ENCODE assay signal across 7 cellular contexts in the genomic region with DNA sequence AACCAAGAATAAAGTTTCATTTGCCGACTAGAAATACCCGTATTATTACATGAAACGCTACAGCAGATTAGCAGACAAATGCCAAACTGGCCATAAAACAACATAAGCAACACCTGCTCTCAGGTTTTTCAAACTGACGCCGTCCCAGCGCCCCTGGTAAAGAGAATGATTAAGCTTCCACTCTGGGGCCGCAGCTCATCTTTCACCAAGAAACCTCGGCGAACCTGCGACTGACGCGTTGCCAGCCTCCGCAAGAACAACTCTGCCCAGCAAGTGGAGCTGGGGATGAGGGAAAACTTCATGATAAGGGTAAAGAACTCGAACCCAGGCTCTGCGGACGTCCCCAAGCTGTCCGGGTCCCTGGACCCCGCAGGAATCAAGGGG. TPM values are rescaled to one million over a fixed set of nuclear protein-coding genes. Genes with fewer than 3 reads are reported as not detected.
DNase-seq lines count a peak whose midpoint lies in the region; ATAC-seq, FAIRE-seq and TF ChIP-seq lines count a peak whose summit lies in the region.

No MANE protein-coding gene starts in this region.

- TF ChIP-seq CTCF in HFFc6 (IDR thresholded peaks at IDR 0.05) (no peak), bronchial epithelial cell (IDR thresholded peaks at IDR 0.05; ENCODE audit: insufficient read depth, low read length, severe bottlenecking) (no peak), lower lobe of right lung (IDR thresholded peaks at IDR 0.05) (no peak), upper lobe of left lung (IDR thresholded peaks at IDR 0.05) (no peak)

- H3K36me3 ChIP-seq in bronchial epithelial cell (ENCODE audit: control insufficient read depth, insufficient read depth, low read length) (no peaks in the 10 kb centered on the region), lower lobe of right lung (peaks cover 12% of the 10 kb centered on the region), upper lobe of left lung (peaks cover 0 to 6% (median 2%) of the 10 kb centered on the region in 4 donors)

- H3K27ac ChIP-seq in lower lobe of right lung (peak overlapping the region; percentile 97), upper lobe of left lung (peak overlapping the region; percentile 89 to 94 (median 91))

- H3K9me3 ChIP-seq in lower lobe of right lung: no peaks in the 10 kb centered on the region
- no peaks in the 10 kb centered on the region for H3K9me3 ChIP-seq in upper lobe of left lung

- no peak for TF ChIP-seq EP300 in upper lobe of left lung (IDR thresholded peaks at IDR 0.05)

- peaks cover 32% of the 10 kb centered on the region for H3K4me1 Mint-ChIP-seq in HFFc6 (ENCODE audit: low read depth)

- intact Hi-C loops in lower lobe of right lung (cut with DNase I): no loop called here

- peak overlapping the region; percentile 99 for H3K27ac Mint-ChIP-seq in HFFc6

- no peaks in the 10 kb centered on the region for H3K36me3 Mint-ChIP-seq in HFFc6 (ENCODE audit: low read depth)

- 0 to 1% methylated on average over 17 to 18 of the region's 18 CpGs for WGBS in upper lobe of left lung, 2 donors

- no peaks in the 10 kb centered on the region for H3K27me3 ChIP-seq in bronchial epithelial cell (ENCODE audit: control insufficient read depth, insufficient read depth, low read length)
- no peaks in the 10 kb centered on the region for H3K27me3 ChIP-seq in lower lobe of right lung (ENCODE audit: low read depth)
- H3K27me3 ChIP-seq in upper lobe of left lung: no peaks in the 10 kb centered on the region

- no peaks in the 10 kb centered on the region for H3K9me3 Mint-ChIP-seq in HFFc6

- no peak for FAIRE-seq in bronchial epithelial cell (lab: Jason Lieb, UNC)

- peaks cover 18% of the 10 kb centered on the region for H3K4me1 ChIP-seq in lower lobe of right lung
- H3K4me1 ChIP-seq in upper lobe of left lung: peaks cover 15 to 26% (median 19%) of the 10 kb centered on the region in 4 donors

- DNase-seq in HFFc6: no peak
- DNase-seq in NCI-H510A treated with DMSO at 0.1 percent for 48 hours (lab: John Stamatoyannopoulos, UW): peak; percentile 69
- peak; percentile 42 for DNase-seq in bronchial epithelial cell (ENCODE audit: low read depth)
- peak; percentile 56 for DNase-seq in lower lobe of right lung
- DNase-seq in upper lobe of left lung: no peak
- no peak for DNase-seq in CD1c-positive myeloid dendritic cell (ENCODE audit: extremely low spot score)

- peak overlapping the region; percentile 99 for H3K4me3 Mint-ChIP-seq in HFFc6

- no peaks in the 10 kb centered on the region for H3K27me3 Mint-ChIP-seq in HFFc6 (ENCODE audit: insufficient read depth)

- peak; percentile 29 for ATAC-seq in GM18517 (IDR thresholded peaks at IDR 0.05; ENCODE audit: unreplicated experiment)
- ATAC-seq in lower lobe of right lung: peak in 1 of 2 donors; percentile 13
- ATAC-seq in upper lobe of left lung (ENCODE audit: low FRiP score in 2 of 2): peak in 1 of 2 donors; percentile 14

- no peak for TF ChIP-seq POLR2A in upper lobe of left lung (IDR thresholded peaks at IDR 0.05)

- H3K4me3 ChIP-seq in bronchial epithelial cell (ENCODE audit: low read depth, low read length) (peak overlapping the region; percentile 86), lower lobe of right lung (peak overlapping the region; percentile 85), upper lobe of left lung (peak overlapping the region; percentile 72 to 81 (median 80))

RNA-seq across cellular contexts. Expression of gene ARL1, which starts 0.5 kb away (rescaled TPM):
- total RNA-seq in HFFc6 (2021; fragmentation: NEBNext Ultra II Directional; extraction: Animal tissue kit (Norgen Biotek cat#: 25700)): 100 to 1,000 TPM; 145 to 162 (median 150) TPM
- total RNA-seq in bronchial epithelial cell: 51.6 and 73.5 TPM in 2 replicates
- total RNA-seq in lower lobe of right lung: 77.5 TPM
- total RNA-seq in upper lobe of left lung: 10 to 100 TPM; 13.6 to 84.1 (median 61.2) TPM

Comparison
In these comparisons a context has a peak if more than half of its experiments do, and no peak if none do; other contexts are left out.
1. DNase-seq: peak in NCI-H510A treated with DMSO at 0.1 percent for 48 hours (single experiment), bronchial epithelial cell (single experiment) and lower lobe of right lung (single experiment); none in HFFc6 (single experiment), upper lobe of left lung (0 of 2) and CD1c-positive myeloid dendritic cell (single experiment).
2. Peak in every context shown above with its lines, with median percentiles within 50 percentile points of each other: H3K4me3 ChIP-seq.